In the genomic region with DNA sequence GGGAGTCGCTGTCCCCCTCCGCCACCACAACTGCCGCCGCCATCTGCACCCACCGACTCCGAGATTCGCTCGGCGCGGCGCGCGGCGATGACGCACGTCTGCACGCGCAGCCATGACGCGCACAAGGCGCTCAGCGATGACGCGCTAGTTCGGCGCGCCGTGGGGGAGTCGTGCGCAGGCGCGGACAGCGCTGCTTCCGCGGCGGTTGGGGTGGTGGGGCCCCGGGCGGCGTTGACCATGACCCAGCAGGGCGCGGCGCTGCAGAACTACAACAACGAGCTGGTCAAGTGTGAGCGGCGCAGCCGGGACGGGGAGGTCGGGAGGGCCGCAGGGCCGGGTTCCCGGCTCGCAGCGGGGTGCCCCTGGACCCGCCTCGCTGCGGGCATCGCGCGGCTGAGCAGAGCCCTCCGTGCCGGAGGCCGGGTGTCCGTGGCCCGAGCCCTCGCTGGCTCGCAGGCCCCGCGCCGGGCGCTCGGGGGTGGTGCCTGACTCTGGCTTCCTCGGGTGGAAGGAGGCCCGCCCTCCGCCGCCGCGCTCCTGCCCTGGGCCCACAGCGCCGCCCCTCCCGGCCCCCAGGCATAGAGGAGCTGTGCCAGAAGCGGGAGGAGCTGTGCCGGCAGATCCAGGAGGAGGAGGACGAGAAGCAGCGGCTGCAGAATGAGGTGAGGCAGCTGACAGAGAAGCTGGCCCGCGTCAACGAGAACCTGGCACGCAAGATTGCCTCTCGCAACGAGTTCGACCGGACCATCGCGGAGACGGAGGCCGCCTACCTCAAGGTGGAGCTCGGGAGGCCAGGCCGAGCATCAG, we compare ENCODE assay signal across 8 cellular contexts. TPM values are rescaled to one million over a fixed set of nuclear protein-coding genes. Genes with fewer than 3 reads are reported as not detected.
DNase-seq lines count a peak whose midpoint lies in the region; ATAC-seq and TF ChIP-seq lines count a peak whose summit lies in the region.

Gene ANAPC2, minus strand, starts transcription at position 71 of the 807 bp plus-strand sequence. Its CDS starts 28 bp downstream, at position 43.
Gene SSNA1, plus strand, starts transcription at position 187 of the 807 bp plus-strand sequence. Its CDS starts 51 bp downstream, at position 238.

- H3K27me3 ChIP-seq in BE2C = no peaks in the 10 kb centered on the region
- H3K27me3 ChIP-seq in left lung = no peaks in the 10 kb centered on the region

- peak; percentile 37 for TF ChIP-seq CTCF in BE2C (IDR thresholded peaks at IDR 0.05; ENCODE audit: low read depth, low read length)
- TF ChIP-seq CTCF in left lung (IDR thresholded peaks at IDR 0.05) = no peak

- peak within 1 kb of the TSS; percentile 94 for H3K27ac Mint-ChIP-seq in activated CD4-positive, alpha-beta T cell treated with anti-CD3 and anti-CD28 coated beads, Interleukin-2, amount 10 ng/mL, durations not matched to agents 24 days and 14 days

- no peaks in the 10 kb centered on the region for H3K27me3 Mint-ChIP-seq in activated CD4-positive, alpha-beta T cell treated with anti-CD3 and anti-CD28 coated beads, Interleukin-2, amount 10 ng/mL, durations not matched to agents 24 days and 14 days

- H3K4me3 ChIP-seq in BE2C (ENCODE audit: low read depth, low read length) (peak within 1 kb of the TSS; percentile 99), left lung (peak within 1 kb of the TSS; percentile 85 to 98)

- no peaks in the 10 kb centered on the region for H3K9me3 Mint-ChIP-seq in activated CD4-positive, alpha-beta T cell treated with anti-CD3 and anti-CD28 coated beads, Interleukin-2, amount 10 ng/mL, durations not matched to agents 24 days and 14 days

- H3K27ac ChIP-seq in left lung = peak within 1 kb of the TSS; percentile 95 to 99

- H3K4me1 ChIP-seq in BE2C = no peaks in the 10 kb centered on the region
- H3K4me1 ChIP-seq in left lung = peaks cover 26 to 43% of the 10 kb centered on the region in 2 donors

- peaks cover 29% of the 10 kb centered on the region for H3K36me3 Mint-ChIP-seq in activated CD4-positive, alpha-beta T cell treated with anti-CD3 and anti-CD28 coated beads, Interleukin-2, amount 10 ng/mL, durations not matched to agents 24 days and 14 days (ENCODE audit: low read depth)

- TF ChIP-seq POLR2A in GM19099 (IDR thresholded peaks at IDR 0.05; ENCODE audit: extremely low read depth, insufficient read length, low read depth) = peak; percentile 93

- no peaks in the 10 kb centered on the region for H3K9me3 ChIP-seq in BE2C
- H3K9me3 ChIP-seq in left lung = no peaks in the 10 kb centered on the region

- peaks cover 6% of the 10 kb centered on the region for H3K36me3 ChIP-seq in BE2C
- peaks cover 0 to 55% of the 10 kb centered on the region in 2 donors for H3K36me3 ChIP-seq in left lung

- peak within 1 kb of the TSS; percentile 91 for H3K4me3 Mint-ChIP-seq in activated CD4-positive, alpha-beta T cell treated with anti-CD3 and anti-CD28 coated beads, Interleukin-2, amount 10 ng/mL, durations not matched to agents 24 days and 14 days

- peaks cover 22% of the 10 kb centered on the region for H3K4me1 Mint-ChIP-seq in activated CD4-positive, alpha-beta T cell treated with anti-CD3 and anti-CD28 coated beads, Interleukin-2, amount 10 ng/mL, durations not matched to agents 24 days and 14 days

- intact Hi-C loops in activated CD4-positive, alpha-beta T cell treated with anti-CD3 and anti-CD28 coated beads, Interleukin-2, amount 10 ng/mL, durations not matched to agents 24 days and 14 days (cut with micrococcal nuclease) = loop anchor here (1.0 to 2.0 kb wide), 5 partner anchors 12 to 59 kb away; partner anchors contain the start of genes NDOR1, TMEM203 and TPRN
- intact Hi-C loops in left lung (cut with DNase I) = no loop called here

- ATAC-seq in HG03432 (IDR thresholded peaks at IDR 0.05; ENCODE audit: unreplicated experiment) (peak; percentile 77), left lung (peak; percentile 90)

- peak; percentile 96 for DNase-seq in BE2C
- peak; percentile 56 to 89 for DNase-seq in NCI-H526 (lab: John Stamatoyannopoulos, UW)
- DNase-seq in activated CD4-positive, alpha-beta T cell treated with anti-CD3 and anti-CD28 coated beads, Interleukin-2, amount 10 ng/mL, durations not matched to agents 24 days and 14 days = peak; percentile 99
- peak; percentile 79 for DNase-seq in cortex of kidney (lab: John Stamatoyannopoulos, UW)
- peak; percentile 92 to 96 for DNase-seq in left lung
- DNase-seq in stimulated activated CD4-positive, alpha-beta T cell treated with anti-CD3 and anti-CD28 coated beads, Interleukin-2, amount 100 ng/mL, for 48 hours = peak; percentile 96 to 97

RNA-seq across cellular contexts. Expression of gene ANAPC2, which starts in this region (rescaled TPM):
- 302 TPM for polyA plus RNA-seq in BE2C (2012; ENCODE audit: insufficient read depth, insufficient read length, low read depth)
- total RNA-seq in activated CD4-positive, alpha-beta T cell treated with anti-CD3 and anti-CD28 coated beads, Interleukin-2, amount 10 ng/mL, durations not matched to agents 24 days and 14 days = 57.4 and 58.7 TPM in 2 replicates
- 10 to 100 TPM; 43.5 to 52.3 TPM for total RNA-seq in left lung

RNA-seq across cellular contexts. Expression of gene SSNA1, which starts in this region (rescaled TPM):
- 268 TPM for polyA plus RNA-seq in BE2C (2012; ENCODE audit: insufficient read depth, insufficient read length, low read depth)
- total RNA-seq in activated CD4-positive, alpha-beta T cell treated with anti-CD3 and anti-CD28 coated beads, Interleukin-2, amount 10 ng/mL, durations not matched to agents 24 days and 14 days = 95.1 and 95.8 TPM in 2 replicates
- total RNA-seq in left lung = 10 to 100 TPM; 59.1 to 68.0 TPM

Comparison
In these comparisons a context has a peak if more than half of its experiments do, and no peak if none do; other contexts are left out.
1. Peak in every context shown above with its lines: DNase-seq, ATAC-seq, H3K4me3 ChIP-seq and H3K27ac ChIP-seq.